1 cellular context compared by ENCODE assay signal in the genomic region with DNA sequence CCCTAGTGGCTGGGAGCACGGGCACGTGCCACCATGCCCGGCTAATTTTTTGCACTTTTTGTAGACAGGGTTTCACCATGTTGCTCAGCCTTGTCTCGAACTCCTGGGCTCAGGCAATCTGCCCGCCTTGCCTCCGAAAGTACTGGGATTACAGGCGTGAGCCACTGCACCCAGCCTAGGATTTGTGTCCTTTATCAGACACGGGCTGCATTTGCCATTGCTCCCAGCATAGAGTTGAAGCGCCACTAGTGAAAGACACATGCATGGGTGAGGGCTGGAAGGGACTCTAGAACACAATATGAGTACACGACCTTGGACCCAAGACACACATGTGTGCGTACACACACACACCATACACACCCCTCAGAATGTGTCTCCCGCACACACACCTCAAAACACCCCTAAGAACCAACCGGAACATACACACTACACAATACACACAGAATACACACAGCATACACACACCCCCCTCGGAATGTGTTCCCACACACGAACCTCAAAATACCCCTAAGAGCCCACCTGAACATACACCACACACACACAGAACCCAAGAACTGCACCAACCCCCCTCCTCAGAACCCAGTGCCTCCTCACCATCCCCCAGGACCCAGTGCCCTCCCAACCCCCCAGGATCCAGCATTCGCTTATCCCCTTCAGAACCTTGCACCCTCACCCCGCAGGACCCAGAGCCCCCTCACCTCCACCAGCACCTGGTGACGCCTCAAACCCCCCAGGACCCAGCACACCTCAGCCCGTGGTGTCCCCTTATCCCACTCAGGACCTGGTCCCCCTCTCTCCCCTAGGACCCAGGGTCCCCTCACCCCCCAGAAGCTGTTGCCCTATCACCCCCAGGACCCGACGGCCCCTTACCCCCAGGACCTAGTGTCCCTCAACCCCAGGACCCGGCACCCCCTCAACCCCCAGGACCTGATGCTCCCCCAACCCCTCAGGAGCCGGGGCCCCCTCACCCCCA.
TF ChIP-seq lines count a peak whose summit lies in the region.

No MANE protein-coding gene starts in this region.

TF ChIP-seq in HepG2, 621 proteins besides CTCF, POLR2A, EP300 and RAD21 (continued from another document):
- TF ChIP-seq, protein P1, sequence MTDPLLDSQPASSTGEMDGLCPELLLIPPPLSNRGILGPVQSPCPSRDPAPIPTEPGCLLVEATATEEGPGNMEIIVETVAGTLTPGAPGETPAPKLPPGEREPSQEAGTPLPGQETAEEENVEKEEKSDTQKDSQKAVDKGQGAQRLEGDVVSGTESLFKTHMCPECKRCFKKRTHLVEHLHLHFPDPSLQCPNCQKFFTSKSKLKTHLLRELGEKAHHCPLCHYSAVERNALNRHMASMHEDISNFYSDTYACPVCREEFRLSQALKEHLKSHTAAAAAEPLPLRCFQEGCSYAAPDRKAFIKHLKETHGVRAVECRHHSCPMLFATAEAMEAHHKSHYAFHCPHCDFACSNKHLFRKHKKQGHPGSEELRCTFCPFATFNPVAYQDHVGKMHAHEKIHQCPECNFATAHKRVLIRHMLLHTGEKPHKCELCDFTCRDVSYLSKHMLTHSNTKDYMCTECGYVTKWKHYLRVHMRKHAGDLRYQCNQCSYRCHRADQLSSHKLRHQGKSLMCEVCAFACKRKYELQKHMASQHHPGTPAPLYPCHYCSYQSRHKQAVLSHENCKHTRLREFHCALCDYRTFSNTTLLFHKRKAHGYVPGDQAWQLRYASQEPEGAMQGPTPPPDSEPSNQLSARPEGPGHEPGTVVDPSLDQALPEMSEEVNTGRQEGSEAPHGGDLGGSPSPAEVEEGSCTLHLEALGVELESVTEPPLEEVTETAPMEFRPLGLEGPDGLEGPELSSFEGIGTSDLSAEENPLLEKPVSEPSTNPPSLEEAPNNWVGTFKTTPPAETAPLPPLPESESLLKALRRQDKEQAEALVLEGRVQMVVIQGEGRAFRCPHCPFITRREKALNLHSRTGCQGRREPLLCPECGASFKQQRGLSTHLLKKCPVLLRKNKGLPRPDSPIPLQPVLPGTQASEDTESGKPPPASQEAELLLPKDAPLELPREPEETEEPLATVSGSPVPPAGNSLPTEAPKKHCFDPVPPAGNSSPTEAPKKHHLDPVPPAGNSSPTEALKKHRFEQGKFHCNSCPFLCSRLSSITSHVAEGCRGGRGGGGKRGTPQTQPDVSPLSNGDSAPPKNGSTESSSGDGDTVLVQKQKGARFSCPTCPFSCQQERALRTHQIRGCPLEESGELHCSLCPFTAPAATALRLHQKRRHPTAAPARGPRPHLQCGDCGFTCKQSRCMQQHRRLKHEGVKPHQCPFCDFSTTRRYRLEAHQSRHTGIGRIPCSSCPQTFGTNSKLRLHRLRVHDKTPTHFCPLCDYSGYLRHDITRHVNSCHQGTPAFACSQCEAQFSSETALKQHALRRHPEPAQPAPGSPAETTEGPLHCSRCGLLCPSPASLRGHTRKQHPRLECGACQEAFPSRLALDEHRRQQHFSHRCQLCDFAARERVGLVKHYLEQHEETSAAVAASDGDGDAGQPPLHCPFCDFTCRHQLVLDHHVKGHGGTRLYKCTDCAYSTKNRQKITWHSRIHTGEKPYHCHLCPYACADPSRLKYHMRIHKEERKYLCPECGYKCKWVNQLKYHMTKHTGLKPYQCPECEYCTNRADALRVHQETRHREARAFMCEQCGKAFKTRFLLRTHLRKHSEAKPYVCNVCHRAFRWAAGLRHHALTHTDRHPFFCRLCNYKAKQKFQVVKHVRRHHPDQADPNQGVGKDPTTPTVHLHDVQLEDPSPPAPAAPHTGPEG (CRISPR knock-in tag; IDR thresholded peaks at IDR 0.05), result no peak
- TF ChIP-seq, protein P2, sequence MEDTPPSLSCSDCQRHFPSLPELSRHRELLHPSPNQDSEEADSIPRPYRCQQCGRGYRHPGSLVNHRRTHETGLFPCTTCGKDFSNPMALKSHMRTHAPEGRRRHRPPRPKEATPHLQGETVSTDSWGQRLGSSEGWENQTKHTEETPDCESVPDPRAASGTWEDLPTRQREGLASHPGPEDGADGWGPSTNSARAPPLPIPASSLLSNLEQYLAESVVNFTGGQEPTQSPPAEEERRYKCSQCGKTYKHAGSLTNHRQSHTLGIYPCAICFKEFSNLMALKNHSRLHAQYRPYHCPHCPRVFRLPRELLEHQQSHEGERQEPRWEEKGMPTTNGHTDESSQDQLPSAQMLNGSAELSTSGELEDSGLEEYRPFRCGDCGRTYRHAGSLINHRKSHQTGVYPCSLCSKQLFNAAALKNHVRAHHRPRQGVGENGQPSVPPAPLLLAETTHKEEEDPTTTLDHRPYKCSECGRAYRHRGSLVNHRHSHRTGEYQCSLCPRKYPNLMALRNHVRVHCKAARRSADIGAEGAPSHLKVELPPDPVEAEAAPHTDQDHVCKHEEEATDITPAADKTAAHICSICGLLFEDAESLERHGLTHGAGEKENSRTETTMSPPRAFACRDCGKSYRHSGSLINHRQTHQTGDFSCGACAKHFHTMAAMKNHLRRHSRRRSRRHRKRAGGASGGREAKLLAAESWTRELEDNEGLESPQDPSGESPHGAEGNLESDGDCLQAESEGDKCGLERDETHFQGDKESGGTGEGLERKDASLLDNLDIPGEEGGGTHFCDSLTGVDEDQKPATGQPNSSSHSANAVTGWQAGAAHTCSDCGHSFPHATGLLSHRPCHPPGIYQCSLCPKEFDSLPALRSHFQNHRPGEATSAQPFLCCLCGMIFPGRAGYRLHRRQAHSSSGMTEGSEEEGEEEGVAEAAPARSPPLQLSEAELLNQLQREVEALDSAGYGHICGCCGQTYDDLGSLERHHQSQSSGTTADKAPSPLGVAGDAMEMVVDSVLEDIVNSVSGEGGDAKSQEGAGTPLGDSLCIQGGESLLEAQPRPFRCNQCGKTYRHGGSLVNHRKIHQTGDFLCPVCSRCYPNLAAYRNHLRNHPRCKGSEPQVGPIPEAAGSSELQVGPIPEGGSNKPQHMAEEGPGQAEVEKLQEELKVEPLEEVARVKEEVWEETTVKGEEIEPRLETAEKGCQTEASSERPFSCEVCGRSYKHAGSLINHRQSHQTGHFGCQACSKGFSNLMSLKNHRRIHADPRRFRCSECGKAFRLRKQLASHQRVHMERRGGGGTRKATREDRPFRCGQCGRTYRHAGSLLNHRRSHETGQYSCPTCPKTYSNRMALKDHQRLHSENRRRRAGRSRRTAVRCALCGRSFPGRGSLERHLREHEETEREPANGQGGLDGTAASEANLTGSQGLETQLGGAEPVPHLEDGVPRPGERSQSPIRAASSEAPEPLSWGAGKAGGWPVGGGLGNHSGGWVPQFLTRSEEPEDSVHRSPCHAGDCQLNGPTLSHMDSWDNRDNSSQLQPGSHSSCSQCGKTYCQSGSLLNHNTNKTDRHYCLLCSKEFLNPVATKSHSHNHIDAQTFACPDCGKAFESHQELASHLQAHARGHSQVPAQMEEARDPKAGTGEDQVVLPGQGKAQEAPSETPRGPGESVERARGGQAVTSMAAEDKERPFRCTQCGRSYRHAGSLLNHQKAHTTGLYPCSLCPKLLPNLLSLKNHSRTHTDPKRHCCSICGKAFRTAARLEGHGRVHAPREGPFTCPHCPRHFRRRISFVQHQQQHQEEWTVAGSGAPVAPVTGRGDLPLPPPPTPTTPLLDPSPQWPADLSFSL (CRISPR knock-in tag; IDR thresholded peaks at IDR 0.05), result peak; percentile 94
- TF ChIP-seq, protein P3, sequence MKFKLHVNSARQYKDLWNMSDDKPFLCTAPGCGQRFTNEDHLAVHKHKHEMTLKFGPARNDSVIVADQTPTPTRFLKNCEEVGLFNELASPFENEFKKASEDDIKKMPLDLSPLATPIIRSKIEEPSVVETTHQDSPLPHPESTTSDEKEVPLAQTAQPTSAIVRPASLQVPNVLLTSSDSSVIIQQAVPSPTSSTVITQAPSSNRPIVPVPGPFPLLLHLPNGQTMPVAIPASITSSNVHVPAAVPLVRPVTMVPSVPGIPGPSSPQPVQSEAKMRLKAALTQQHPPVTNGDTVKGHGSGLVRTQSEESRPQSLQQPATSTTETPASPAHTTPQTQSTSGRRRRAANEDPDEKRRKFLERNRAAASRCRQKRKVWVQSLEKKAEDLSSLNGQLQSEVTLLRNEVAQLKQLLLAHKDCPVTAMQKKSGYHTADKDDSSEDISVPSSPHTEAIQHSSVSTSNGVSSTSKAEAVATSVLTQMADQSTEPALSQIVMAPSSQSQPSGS (CRISPR knock-in tag; IDR thresholded peaks at IDR 0.05), result no peak
- peak; percentile 17; the same call in 1 of the 2 replicates for TF ChIP-seq ZNF891 (CRISPR knock-in tag; IDR thresholded peaks at IDR 0.05)
- 0 out of 2 replicates have a peak, but pooled peaks have one; percentile 60 for TF ChIP-seq ZNF703 (CRISPR knock-in tag; IDR thresholded peaks at IDR 0.05; ENCODE audit: borderline replicate concordance)
TF ChIP-seq in HepG2: peak in this region for 22.
